Comparison of ENCODE assay signal across 1 cellular context in genomic region chr19:10748924-10749434, GRCh38.
TF ChIP-seq lines count a peak whose summit lies in the region.

No MANE protein-coding gene starts in this region.

TF ChIP-seq in HepG2, 621 proteins besides CTCF, POLR2A, EP300 and RAD21 (continued from another document):
- peak; percentile 65; the same call in 1 of the 2 replicates for TF ChIP-seq ZBTB10 (CRISPR knock-in tag; IDR thresholded peaks at IDR 0.05; ENCODE audit: borderline replicate concordance)
- TF ChIP-seq ZNF335 (CRISPR knock-in tag; IDR thresholded peaks at IDR 0.05), result peak; percentile 73; the same call in 1 of the 2 replicates
- TF ChIP-seq ZFP41 (CRISPR knock-in tag; IDR thresholded peaks at IDR 0.05; ENCODE audit: borderline replicate concordance), result no peak
- TF ChIP-seq TBX2 (CRISPR knock-in tag; IDR thresholded peaks at IDR 0.05; ENCODE audit: borderline replicate concordance), result peak; percentile 74
- TF ChIP-seq ELF1 (CRISPR knock-in tag; IDR thresholded peaks at IDR 0.05), result no peak
- 0 out of 2 replicates have a peak, but pooled peaks have one; percentile 2 for TF ChIP-seq THAP7 (CRISPR knock-in tag; IDR thresholded peaks at IDR 0.05)
- peak; percentile 61; the same call in 1 of the 2 replicates for TF ChIP-seq TFE3 (CRISPR knock-in tag; IDR thresholded peaks at IDR 0.05)
- TF ChIP-seq ZNF253 (CRISPR knock-in tag; IDR thresholded peaks at IDR 0.05; ENCODE audit: borderline replicate concordance), result no peak
- peak; percentile 55; the same call in 1 of the 2 replicates for TF ChIP-seq ARID4A (CRISPR knock-in tag; IDR thresholded peaks at IDR 0.05; ENCODE audit: borderline replicate concordance)
- 0 out of 2 replicates have a peak, but pooled peaks have one; percentile 43 for TF ChIP-seq ZKSCAN8 (CRISPR knock-in tag; IDR thresholded peaks at IDR 0.05; ENCODE audit: borderline replicate concordance)
- peak; percentile 63; the same call in 1 of the 2 replicates for TF ChIP-seq HNF1B (CRISPR knock-in tag; IDR thresholded peaks at IDR 0.05)
- peak; percentile 96 for TF ChIP-seq FOSL2 (CRISPR knock-in tag; IDR thresholded peaks at IDR 0.05)
- peak; percentile 64; the same call in 1 of the 2 replicates for TF ChIP-seq BRD4 (CRISPR knock-in tag; IDR thresholded peaks at IDR 0.05)
- TF ChIP-seq ZNF792 (CRISPR knock-in tag; IDR thresholded peaks at IDR 0.05), result 0 out of 2 replicates have a peak, but pooled peaks have one; percentile 49
- TF ChIP-seq HNRNPL (IDR thresholded peaks at IDR 0.05; ENCODE audit: low read depth, low read length), result peak; percentile 93
- TF ChIP-seq HBP1 (CRISPR knock-in tag; IDR thresholded peaks at IDR 0.05; ENCODE audit: low read depth), result no peak
- peak; percentile 65; the same call in 1 of the 2 replicates for TF ChIP-seq ZNF605 (CRISPR knock-in tag; IDR thresholded peaks at IDR 0.05)
- peak; percentile 89 for TF ChIP-seq SAP130 (CRISPR knock-in tag; IDR thresholded peaks at IDR 0.05; ENCODE audit: low read depth)
- peak; percentile 51; the same call in 1 of the 2 replicates for TF ChIP-seq ZNF350 (CRISPR knock-in tag; IDR thresholded peaks at IDR 0.05; ENCODE audit: borderline replicate concordance, low read depth)
- no peak for TF ChIP-seq ZNF780A (CRISPR knock-in tag; IDR thresholded peaks at IDR 0.05)
- peak; percentile 51; the same call in 1 of the 2 replicates for TF ChIP-seq KAT7 (CRISPR knock-in tag; IDR thresholded peaks at IDR 0.05; ENCODE audit: borderline replicate concordance)
